In the genomic region with DNA sequence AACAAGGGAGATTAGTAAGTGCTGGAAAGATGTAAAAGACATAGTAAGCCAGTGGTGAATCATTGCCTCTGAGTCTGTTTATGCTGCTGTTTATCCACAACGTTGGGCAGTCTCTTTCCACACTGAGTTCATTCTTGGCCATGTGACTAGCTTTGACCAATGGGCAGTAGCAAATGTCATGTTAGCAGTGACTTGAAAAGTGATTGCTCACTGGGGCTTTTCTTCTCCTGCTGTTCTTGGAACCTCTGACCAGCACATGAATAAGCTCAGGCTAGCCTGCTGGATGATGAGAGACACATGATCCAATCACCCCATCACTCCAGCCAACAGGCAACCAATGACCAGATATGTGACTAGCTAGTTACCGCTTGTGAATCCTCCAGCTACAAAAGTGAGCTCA, we compare ENCODE assay signal across 2 cellular contexts.
TF ChIP-seq lines count a peak whose summit lies in the region.

No MANE protein-coding gene starts in this region.

TF ChIP-seq in IMR-90, 13 proteins besides CTCF, POLR2A, EP300 and RAD21:
- TF ChIP-seq MAZ (IDR thresholded peaks at IDR 0.05; ENCODE audit: borderline replicate concordance, low read depth, low read length) (no peak), USF2 (IDR thresholded peaks at IDR 0.05; ENCODE audit: low read depth, low read length) (peak; percentile 96), RFX5 (IDR thresholded peaks at IDR 0.05; ENCODE audit: low read depth, low read length) (peak; percentile 67; the same call in 1 of the 2 replicates), CEBPB (IDR thresholded peaks at IDR 0.05; ENCODE audit: low read depth, low read length) (peak; percentile 58; the same call in 1 of the 2 replicates), MAFK (IDR thresholded peaks at IDR 0.05; ENCODE audit: low read depth, low read length) (no peak), FOS (IDR thresholded peaks at IDR 0.05; ENCODE audit: low read depth, low read length) (peak; percentile 66), SMC3 (IDR thresholded peaks at IDR 0.05; ENCODE audit: low read depth, low read length) (no peak)

TF ChIP-seq in K562, 482 proteins besides CTCF, POLR2A, EP300 and RAD21:
- TF ChIP-seq HNRNPLL (IDR thresholded peaks at IDR 0.05; ENCODE audit: low read depth, low read length, poor library complexity, severe bottlenecking), result no peak
- TF ChIP-seq USF2 (CRISPR knock-in tag; IDR thresholded peaks at IDR 0.05), result peak; percentile 51; the same call in 1 of the 2 replicates
